ENCODE assay signal across 1 cellular context in the genomic region with DNA sequence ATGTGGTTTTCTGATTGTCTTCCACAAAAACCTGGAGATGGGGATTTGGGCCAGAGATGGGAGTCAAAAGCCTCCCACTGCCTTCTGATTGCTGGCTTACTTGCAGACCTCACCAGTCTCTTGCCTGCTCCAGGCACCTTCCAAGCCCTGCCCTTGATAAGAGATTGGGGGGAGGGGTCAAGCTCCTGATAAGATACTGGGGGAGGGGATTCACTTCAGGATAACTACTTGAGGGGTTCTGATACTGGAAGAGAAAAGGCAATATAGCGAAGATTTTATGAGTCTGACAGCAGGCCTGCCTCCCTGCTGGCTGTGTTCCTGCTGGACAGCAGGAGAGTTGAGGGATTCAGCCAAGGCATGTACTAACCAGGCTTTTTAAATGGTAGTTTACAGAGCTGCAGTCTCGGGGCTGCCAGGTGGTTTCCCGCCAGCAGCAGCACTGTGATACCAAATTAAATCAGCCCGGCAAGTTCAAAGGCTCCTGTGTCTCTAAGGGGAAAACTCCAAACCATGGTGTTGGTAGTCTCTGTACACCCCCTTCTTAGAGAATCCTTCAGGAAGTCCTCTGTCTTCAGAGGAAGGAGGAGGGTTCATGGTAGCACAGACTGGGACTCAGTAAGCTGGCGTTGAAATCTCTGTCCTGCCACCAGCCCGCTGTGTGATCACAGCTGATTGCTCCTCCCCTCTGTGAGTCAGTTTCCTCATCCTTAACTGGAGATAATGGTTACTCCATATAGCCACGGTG.
TF ChIP-seq lines count a peak whose summit lies in the region.

No MANE protein-coding gene starts in this region.

TF ChIP-seq in GM23338, 12 proteins besides CTCF, POLR2A, EP300 and RAD21 (continued from another document):
- TF ChIP-seq, protein P1, sequence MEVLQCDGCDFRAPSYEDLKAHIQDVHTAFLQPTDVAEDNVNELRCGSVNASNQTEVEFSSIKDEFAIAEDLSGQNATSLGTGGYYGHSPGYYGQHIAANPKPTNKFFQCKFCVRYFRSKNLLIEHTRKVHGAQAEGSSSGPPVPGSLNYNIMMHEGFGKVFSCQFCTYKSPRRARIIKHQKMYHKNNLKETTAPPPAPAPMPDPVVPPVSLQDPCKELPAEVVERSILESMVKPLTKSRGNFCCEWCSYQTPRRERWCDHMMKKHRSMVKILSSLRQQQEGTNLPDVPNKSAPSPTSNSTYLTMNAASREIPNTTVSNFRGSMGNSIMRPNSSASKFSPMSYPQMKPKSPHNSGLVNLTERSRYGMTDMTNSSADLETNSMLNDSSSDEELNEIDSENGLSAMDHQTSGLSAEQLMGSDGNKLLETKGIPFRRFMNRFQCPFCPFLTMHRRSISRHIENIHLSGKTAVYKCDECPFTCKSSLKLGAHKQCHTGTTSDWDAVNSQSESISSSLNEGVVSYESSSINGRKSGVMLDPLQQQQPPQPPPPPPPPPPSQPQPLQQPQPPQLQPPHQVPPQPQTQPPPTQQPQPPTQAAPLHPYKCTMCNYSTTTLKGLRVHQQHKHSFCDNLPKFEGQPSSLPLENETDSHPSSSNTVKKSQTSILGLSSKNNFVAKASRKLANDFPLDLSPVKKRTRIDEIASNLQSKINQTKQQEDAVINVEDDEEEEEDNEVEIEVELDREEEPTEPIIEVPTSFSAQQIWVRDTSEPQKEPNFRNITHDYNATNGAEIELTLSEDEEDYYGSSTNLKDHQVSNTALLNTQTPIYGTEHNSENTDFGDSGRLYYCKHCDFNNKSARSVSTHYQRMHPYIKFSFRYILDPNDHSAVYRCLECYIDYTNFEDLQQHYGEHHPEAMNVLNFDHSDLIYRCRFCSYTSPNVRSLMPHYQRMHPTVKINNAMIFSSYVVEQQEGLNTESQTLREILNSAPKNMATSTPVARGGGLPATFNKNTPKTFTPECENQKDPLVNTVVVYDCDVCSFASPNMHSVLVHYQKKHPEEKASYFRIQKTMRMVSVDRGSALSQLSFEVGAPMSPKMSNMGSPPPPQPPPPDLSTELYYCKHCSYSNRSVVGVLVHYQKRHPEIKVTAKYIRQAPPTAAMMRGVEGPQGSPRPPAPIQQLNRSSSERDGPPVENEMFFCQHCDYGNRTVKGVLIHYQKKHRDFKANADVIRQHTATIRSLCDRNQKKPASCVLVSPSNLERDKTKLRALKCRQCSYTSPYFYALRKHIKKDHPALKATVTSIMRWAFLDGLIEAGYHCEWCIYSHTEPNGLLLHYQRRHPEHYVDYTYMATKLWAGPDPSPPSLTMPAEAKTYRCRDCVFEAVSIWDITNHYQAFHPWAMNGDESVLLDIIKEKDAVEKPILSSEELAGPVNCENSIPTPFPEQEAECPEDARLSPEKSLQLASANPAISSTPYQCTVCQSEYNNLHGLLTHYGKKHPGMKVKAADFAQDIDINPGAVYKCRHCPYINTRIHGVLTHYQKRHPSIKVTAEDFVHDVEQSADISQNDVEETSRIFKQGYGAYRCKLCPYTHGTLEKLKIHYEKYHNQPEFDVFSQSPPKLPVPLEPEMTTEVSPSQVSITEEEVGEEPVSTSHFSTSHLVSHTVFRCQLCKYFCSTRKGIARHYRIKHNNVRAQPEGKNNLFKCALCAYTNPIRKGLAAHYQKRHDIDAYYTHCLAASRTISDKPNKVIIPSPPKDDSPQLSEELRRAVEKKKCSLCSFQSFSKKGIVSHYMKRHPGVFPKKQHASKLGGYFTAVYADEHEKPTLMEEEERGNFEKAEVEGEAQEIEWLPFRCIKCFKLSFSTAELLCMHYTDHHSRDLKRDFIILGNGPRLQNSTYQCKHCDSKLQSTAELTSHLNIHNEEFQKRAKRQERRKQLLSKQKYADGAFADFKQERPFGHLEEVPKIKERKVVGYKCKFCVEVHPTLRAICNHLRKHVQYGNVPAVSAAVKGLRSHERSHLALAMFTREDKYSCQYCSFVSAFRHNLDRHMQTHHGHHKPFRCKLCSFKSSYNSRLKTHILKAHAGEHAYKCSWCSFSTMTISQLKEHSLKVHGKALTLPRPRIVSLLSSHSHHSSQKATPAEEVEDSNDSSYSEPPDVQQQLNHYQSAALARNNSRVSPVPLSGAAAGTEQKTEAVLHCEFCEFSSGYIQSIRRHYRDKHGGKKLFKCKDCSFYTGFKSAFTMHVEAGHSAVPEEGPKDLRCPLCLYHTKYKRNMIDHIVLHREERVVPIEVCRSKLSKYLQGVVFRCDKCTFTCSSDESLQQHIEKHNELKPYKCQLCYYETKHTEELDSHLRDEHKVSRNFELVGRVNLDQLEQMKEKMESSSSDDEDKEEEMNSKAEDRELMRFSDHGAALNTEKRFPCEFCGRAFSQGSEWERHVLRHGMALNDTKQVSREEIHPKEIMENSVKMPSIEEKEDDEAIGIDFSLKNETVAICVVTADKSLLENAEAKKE (CRISPR knock-in tag; IDR thresholded peaks at IDR 0.05), result no peak
- TF ChIP-seq, protein P2, sequence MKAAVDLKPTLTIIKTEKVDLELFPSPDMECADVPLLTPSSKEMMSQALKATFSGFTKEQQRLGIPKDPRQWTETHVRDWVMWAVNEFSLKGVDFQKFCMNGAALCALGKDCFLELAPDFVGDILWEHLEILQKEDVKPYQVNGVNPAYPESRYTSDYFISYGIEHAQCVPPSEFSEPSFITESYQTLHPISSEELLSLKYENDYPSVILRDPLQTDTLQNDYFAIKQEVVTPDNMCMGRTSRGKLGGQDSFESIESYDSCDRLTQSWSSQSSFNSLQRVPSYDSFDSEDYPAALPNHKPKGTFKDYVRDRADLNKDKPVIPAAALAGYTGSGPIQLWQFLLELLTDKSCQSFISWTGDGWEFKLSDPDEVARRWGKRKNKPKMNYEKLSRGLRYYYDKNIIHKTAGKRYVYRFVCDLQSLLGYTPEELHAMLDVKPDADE (IDR thresholded peaks at IDR 0.05), result no peak
- TF ChIP-seq JUNB (IDR thresholded peaks at IDR 0.05; ENCODE audit: unreplicated experiment), result no peak
